In the genomic region with DNA sequence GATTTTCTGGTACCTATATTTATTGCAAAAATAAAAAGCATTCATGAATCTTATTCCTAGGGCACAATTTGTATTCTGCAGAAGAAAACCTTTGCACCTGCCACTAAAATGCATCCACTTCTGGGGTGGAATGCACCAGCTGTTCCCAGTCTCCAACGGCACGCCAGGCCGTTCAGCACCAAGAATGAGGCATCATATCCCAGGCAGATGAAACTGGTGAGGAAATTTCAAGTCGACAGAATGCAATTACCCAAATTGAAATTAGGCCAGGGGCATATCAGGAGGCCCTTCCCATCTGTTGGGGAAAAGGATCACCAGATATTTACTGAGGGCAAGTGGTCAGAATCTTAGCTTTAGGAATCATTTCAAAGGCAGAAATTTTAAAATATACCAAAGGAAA, we compare ENCODE assay signal across 17 cellular contexts.
"Had no signal": no experiment of that assay in that cellular context is flagged by ENCODE, and none has a peak within 500 bp of the region (broad histone marks: within the 10 kb centered on the region; RNA-seq: fewer than 3 reads in every experiment).

No MANE protein-coding gene starts in this region.

- DNase-seq: activated CD4-positive, alpha-beta T cell treated with anti-CD3 and anti-CD28 coated beads, Interleukin-2, amount 10 ng/mL, durations not matched to agents 7 days and 5 days; activated CD8-positive, alpha-beta T cell treated with anti-CD3 and anti-CD28 coated beads, Interleukin-2, amount 10 ng/mL, durations not matched to agents 7 days and 5 days; activated naive CD4-positive, alpha-beta T cell treated with anti-CD3 and anti-CD28 coated beads, Interleukin-2, amount 10 ng/mL, durations not matched to agents 7 days and 5 days; activated naive CD8-positive, alpha-beta T cell treated with anti-CD3 and anti-CD28 coated beads, Interleukin-2, amount 50 U/mL, for 24 hours; activated T-cell treated with anti-CD3 and anti-CD28 coated beads, Interleukin-2, amount 50 U/mL, for 4 hours; anterior cingulate cortex; caudate nucleus; cortex of kidney; effector CD4-positive, alpha-beta T cell; heart left ventricle; left lung; nephron progenitor cell; occipital lobe; stimulated activated CD4-positive, alpha-beta T cell treated with anti-CD3 and anti-CD28 coated beads, Interleukin-2, amount 100 ng/mL, for 24 hours; stimulated activated naive CD4-positive, alpha-beta T cell treated with Interleukin-2 at 50 U/mL for 16 hours; T1000; thyroid gland had no signal
